In the genomic region with DNA sequence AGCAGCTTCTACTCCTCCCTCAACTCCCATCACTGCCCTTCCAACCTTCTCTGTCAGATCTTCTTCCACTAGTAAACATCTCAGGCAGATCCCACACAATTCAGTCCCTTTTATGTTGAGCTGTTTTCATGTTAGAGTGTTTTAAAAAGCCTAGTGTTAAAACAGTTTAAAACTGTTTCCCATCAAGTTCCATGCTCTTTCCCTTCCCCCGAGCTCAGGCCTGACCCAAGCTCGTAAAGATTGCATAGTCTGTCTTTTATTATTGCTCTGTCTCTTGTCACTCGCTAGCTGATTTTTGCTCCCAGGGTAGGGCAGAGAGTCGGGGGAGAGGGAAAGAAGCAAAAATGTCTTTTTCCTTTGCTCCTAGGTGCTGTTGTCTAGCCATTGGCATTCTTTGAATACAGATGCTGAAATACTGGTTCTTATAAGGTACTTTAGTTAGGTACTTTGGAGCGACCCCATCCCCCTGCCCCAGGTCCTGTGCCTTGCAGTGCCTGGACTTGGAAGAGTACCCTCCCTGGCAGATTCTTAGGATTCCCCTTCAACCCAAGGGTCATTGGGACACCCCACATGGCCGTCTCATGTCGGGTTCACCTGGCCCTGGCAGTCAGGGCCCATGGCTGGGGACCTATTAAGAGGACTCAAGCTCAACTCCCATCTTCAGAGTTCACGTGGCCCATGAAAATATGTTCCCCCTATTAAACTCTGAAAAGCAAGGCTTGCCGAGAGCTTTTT, we compare ENCODE assay signal across 15 cellular contexts.
"Had no signal": no experiment of that assay in that cellular context is flagged by ENCODE, and none has a peak within 500 bp of the region (broad histone marks: within the 10 kb centered on the region; RNA-seq: fewer than 3 reads in every experiment).

No MANE protein-coding gene starts in this region.

- H3K9me3 Mint-ChIP-seq: activated CD4-positive, alpha-beta T cell treated with anti-CD3 and anti-CD28 coated beads, Interleukin-2, amount 10 ng/mL, durations not matched to agents 24 days and 14 days; naive B cell; T-helper 2 cell treated with Interferon-gamma antibody and Interleukin-4, amounts not matched to agents 5 μg/mL and 100 μg/mL, for 36 hours had no signal

- H3K36me3 Mint-ChIP-seq: naive B cell had no signal

- H3K4me3 ChIP-seq: cardiac muscle cell, esophagus muscularis mucosa, tibial artery had no signal

- H3K4me1 ChIP-seq: esophagus muscularis mucosa had no signal

- H3K4me1 Mint-ChIP-seq: activated CD4-positive, alpha-beta T cell treated with anti-CD3 and anti-CD28 coated beads, Interleukin-2, amount 10 ng/mL, durations not matched to agents 24 days and 14 days had no signal

- DNase-seq: activated CD4-positive, alpha-beta T cell treated with anti-CD3 and anti-CD28 coated beads, Interleukin-2, amount 10 ng/mL, durations not matched to agents 24 days and 14 days; activated CD4-positive, CD25-positive, alpha-beta regulatory T cell; activated naive CD4-positive, alpha-beta T cell treated with Interleukin-2 at 50 U/mL for 16 hours; aorta; hypothalamus; kidney glomerular epithelial cell; midbrain; naive B cell; retina; stimulated activated CD4-positive, alpha-beta T cell treated with anti-CD3 and anti-CD28 coated beads, Interleukin-4, amount 100 ng/mL, for 24 hours; stimulated activated naive CD4-positive, alpha-beta T cell; tibial artery had no signal

- H3K27me3 ChIP-seq: esophagus muscularis mucosa, tibial artery had no signal

- H3K4me3 Mint-ChIP-seq: activated CD4-positive, alpha-beta T cell treated with anti-CD3 and anti-CD28 coated beads, Interleukin-2, amount 10 ng/mL, durations not matched to agents 24 days and 14 days; T-helper 2 cell treated with Interferon-gamma antibody and Interleukin-4, amounts not matched to agents 5 μg/mL and 100 μg/mL, for 36 hours had no signal

- H3K27ac Mint-ChIP-seq: activated CD4-positive, alpha-beta T cell treated with anti-CD3 and anti-CD28 coated beads, Interleukin-2, amount 10 ng/mL, durations not matched to agents 24 days and 14 days; naive B cell; T-helper 2 cell treated with Interferon-gamma antibody and Interleukin-4, amounts not matched to agents 5 μg/mL and 100 μg/mL, for 36 hours had no signal

- H3K27ac ChIP-seq: cardiac muscle cell, esophagus muscularis mucosa, tibial artery had no signal

- H3K9me3 ChIP-seq: esophagus muscularis mucosa, tibial artery had no signal

- H3K36me3 ChIP-seq: cardiac muscle cell, esophagus muscularis mucosa, tibial artery had no signal
